9 cellular contexts compared by ENCODE assay signal in genomic region chr22:18954333-18954732, GRCh38. TPM values are rescaled to one million over a fixed set of nuclear protein-coding genes. Genes with fewer than 3 reads are reported as not detected.
A peak's percentile ranks its signal among the peaks of the same experiment; 100 is the strongest.
DNase-seq lines count a peak whose midpoint lies in the region; ATAC-seq, FAIRE-seq and TF ChIP-seq lines count a peak whose summit lies in the region.
"Had no signal": no experiment of that assay in that cellular context is flagged by ENCODE, and none has a peak within 500 bp of the region (broad histone marks: within the 10 kb centered on the region; RNA-seq: fewer than 3 reads in every experiment).

No MANE protein-coding gene starts in this region.

- H3K27me3 ChIP-seq in right atrium auricular region (no peaks in the 10 kb centered on the region), sigmoid colon (peaks cover 0 to 20% (median 6%) of the 10 kb centered on the region in 3 donors)

- TF ChIP-seq CTCF in right atrium auricular region (IDR thresholded peaks at IDR 0.05): peak; percentile 63 to 85
- peak; percentile 23 to 87 (median 70) for TF ChIP-seq CTCF in sigmoid colon (IDR thresholded peaks at IDR 0.05)

- DNase-seq in DMS114 treated with DMSO at 0.1 percent for 48 hours (lab: John Stamatoyannopoulos, UW; ENCODE audit: unreplicated experiment) (peak; percentile 6), HTR-8/SVneo (ENCODE audit: insufficient read length, low spot score) (peak; percentile 57), T follicular helper cell (ENCODE audit: low read depth) (peak; percentile 18), amygdala (lab: John Stamatoyannopoulos, UW) (peak in 40 of 56 donors; percentile 7 to 83 (median 44)), right atrium auricular region (ENCODE audit: low spot score) (peak; percentile 66), sigmoid colon (peak; percentile 72), GF-D8 (lab: John Stamatoyannopoulos, UW) (no peak)

- no peak for ATAC-seq in HG03460 (IDR thresholded peaks at IDR 0.05; ENCODE audit: unreplicated experiment)

- H3K4me3 ChIP-seq in right atrium auricular region (no peak overlapping the region), sigmoid colon (no peak overlapping the region)
- H3K4me3 ChIP-seq: SK-N-MC had no signal

- no peaks in the 10 kb centered on the region for H3K36me3 ChIP-seq in right atrium auricular region
- no peaks in the 10 kb centered on the region for H3K36me3 ChIP-seq in sigmoid colon

- TF ChIP-seq POLR2A in sigmoid colon (IDR thresholded peaks at IDR 0.05): no peak

- intact Hi-C loops in sigmoid colon (cut with DNase I): loop anchor here (1.0 kb wide), 1 partner anchor 676 kb away; no protein-coding TSS in a partner anchor

- H3K27ac ChIP-seq in right atrium auricular region: no peak overlapping the region
- H3K27ac ChIP-seq in sigmoid colon: no peak overlapping the region
- H3K27ac ChIP-seq: SK-N-MC had no signal

- WGBS in sigmoid colon, 2 donors: 1% methylated on average over 10 of the region's 10 CpGs

- no peak for TF ChIP-seq EP300 in sigmoid colon (IDR thresholded peaks at IDR 0.05)

- H3K4me1 ChIP-seq in right atrium auricular region: no peaks in the 10 kb centered on the region
- H3K4me1 ChIP-seq in sigmoid colon: no peaks in the 10 kb centered on the region

- peak; percentile 91 for FAIRE-seq in HTR-8/SVneo (lab: Jason Lieb, UNC)

- H3K9me3 ChIP-seq in right atrium auricular region: no peaks in the 10 kb centered on the region
- no peaks in the 10 kb centered on the region for H3K9me3 ChIP-seq in sigmoid colon

RNA-seq across cellular contexts. Expression of gene PRODH, which starts 18.2 kb away (rescaled TPM):
- 1 to 10 TPM; 1.7 to 8.0 TPM for total RNA-seq in right atrium auricular region
- total RNA-seq in sigmoid colon: 1 to 10 TPM; 2.5 to 4.8 (median 3.6) TPM
- polyA plus RNA-seq in sigmoid colon: 1 to 10 TPM in 1 of 3 donors, not detected in 2; 2.9 TPM

RNA-seq across cellular contexts. Expression of gene DGCR6, which starts 48.2 kb away (rescaled TPM):
- total RNA-seq in right atrium auricular region (10 to 100 TPM in 1 of 2 donors, 1 to 10 TPM in 1; 2.9 to 17.5 TPM), sigmoid colon (1 to 10 TPM; 1.2 to 6.6 (median 1.7) TPM)
- 1 to 10 TPM in 1 of 3 donors, under 1 TPM in 2; 0.60 to 1.6 (median 0.73) TPM for polyA plus RNA-seq in sigmoid colon
